In the genomic region with DNA sequence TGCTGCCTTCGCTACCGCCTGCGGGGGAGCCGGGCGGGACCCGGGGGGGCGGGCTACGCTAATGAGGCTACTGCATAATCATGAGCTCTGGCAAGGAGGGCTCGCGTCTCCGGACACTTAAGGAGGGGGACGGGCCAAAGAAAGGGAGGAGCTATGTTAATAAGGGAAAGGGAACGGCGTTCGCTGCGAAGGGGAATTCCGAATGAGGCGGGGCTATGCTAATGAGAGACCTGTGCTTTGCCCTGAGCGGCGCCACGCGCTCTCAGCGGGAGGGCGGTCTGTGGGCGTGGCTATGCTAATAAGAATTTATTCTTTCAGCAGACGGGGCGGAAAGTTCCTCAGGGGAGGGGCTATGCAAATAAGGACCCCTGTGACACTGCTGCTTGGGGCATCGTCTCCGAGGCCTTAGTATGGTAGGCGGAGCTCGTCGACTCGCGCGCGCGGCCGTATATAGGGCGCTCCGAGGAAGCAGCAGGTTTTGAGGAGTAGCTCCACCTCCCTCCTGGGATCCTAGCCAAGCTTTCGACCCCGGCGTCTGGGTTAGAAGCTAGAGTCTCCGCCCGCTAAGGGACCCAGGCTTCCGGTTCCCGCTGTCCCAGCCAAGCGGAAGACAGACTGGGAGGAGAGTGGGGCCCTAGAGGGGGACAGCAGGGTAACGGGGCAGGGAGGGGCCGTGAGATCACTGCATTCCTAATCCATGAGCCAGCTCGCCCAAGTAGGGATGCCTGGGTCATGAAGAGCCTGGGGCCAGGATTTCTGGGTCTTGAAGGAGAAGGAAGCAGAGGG, we compare ENCODE assay signal across 1 cellular context.
A peak's percentile ranks its signal among the peaks of the same experiment; 100 is the strongest.
TF ChIP-seq lines count a peak whose summit lies in the region.

A gene (minus strand): TSS at position 31 of the 786 bp plus-strand sequence. CDS start 45 bp downstream, outside the sequence.

TF ChIP-seq in GM12878, 131 proteins besides CTCF, POLR2A, EP300 and RAD21 (continued from another document and continues in another):
- TF ChIP-seq, protein P1, sequence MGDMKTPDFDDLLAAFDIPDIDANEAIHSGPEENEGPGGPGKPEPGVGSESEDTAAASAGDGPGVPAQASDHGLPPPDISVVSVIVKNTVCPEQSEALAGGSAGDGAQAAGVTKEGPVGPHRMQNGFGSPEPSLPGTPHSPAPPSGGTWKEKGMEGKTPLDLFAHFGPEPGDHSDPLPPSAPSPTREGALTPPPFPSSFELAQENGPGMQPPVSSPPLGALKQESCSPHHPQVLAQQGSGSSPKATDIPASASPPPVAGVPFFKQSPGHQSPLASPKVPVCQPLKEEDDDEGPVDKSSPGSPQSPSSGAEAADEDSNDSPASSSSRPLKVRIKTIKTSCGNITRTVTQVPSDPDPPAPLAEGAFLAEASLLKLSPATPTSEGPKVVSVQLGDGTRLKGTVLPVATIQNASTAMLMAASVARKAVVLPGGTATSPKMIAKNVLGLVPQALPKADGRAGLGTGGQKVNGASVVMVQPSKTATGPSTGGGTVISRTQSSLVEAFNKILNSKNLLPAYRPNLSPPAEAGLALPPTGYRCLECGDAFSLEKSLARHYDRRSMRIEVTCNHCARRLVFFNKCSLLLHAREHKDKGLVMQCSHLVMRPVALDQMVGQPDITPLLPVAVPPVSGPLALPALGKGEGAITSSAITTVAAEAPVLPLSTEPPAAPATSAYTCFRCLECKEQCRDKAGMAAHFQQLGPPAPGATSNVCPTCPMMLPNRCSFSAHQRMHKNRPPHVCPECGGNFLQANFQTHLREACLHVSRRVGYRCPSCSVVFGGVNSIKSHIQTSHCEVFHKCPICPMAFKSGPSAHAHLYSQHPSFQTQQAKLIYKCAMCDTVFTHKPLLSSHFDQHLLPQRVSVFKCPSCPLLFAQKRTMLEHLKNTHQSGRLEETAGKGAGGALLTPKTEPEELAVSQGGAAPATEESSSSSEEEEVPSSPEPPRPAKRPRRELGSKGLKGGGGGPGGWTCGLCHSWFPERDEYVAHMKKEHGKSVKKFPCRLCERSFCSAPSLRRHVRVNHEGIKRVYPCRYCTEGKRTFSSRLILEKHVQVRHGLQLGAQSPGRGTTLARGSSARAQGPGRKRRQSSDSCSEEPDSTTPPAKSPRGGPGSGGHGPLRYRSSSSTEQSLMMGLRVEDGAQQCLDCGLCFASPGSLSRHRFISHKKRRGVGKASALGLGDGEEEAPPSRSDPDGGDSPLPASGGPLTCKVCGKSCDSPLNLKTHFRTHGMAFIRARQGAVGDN (IDR thresholded peaks at IDR 0.05) = no peak
- TF ChIP-seq, protein P2, sequence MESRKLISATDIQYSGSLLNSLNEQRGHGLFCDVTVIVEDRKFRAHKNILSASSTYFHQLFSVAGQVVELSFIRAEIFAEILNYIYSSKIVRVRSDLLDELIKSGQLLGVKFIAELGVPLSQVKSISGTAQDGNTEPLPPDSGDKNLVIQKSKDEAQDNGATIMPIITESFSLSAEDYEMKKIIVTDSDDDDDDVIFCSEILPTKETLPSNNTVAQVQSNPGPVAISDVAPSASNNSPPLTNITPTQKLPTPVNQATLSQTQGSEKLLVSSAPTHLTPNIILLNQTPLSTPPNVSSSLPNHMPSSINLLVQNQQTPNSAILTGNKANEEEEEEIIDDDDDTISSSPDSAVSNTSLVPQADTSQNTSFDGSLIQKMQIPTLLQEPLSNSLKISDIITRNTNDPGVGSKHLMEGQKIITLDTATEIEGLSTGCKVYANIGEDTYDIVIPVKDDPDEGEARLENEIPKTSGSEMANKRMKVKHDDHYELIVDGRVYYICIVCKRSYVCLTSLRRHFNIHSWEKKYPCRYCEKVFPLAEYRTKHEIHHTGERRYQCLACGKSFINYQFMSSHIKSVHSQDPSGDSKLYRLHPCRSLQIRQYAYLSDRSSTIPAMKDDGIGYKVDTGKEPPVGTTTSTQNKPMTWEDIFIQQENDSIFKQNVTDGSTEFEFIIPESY (IDR thresholded peaks at IDR 0.05) = no peak
- no peak for TF ChIP-seq NFYA (IDR thresholded peaks at IDR 0.05; ENCODE audit: borderline replicate concordance, low read depth, low read length)
- TF ChIP-seq, protein P3, sequence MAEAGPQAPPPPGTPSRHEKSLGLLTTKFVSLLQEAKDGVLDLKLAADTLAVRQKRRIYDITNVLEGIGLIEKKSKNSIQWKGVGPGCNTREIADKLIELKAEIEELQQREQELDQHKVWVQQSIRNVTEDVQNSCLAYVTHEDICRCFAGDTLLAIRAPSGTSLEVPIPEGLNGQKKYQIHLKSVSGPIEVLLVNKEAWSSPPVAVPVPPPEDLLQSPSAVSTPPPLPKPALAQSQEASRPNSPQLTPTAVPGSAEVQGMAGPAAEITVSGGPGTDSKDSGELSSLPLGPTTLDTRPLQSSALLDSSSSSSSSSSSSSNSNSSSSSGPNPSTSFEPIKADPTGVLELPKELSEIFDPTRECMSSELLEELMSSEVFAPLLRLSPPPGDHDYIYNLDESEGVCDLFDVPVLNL (IDR thresholded peaks at IDR 0.05; ENCODE audit: low read depth, low read length) = 0 out of 2 replicates have a peak, but pooled peaks have one; percentile 13
- no peak for TF ChIP-seq PAX5 (IDR thresholded peaks at IDR 0.05; ENCODE audit: borderline replicate concordance, low read depth, low read length)
- TF ChIP-seq, protein P4, sequence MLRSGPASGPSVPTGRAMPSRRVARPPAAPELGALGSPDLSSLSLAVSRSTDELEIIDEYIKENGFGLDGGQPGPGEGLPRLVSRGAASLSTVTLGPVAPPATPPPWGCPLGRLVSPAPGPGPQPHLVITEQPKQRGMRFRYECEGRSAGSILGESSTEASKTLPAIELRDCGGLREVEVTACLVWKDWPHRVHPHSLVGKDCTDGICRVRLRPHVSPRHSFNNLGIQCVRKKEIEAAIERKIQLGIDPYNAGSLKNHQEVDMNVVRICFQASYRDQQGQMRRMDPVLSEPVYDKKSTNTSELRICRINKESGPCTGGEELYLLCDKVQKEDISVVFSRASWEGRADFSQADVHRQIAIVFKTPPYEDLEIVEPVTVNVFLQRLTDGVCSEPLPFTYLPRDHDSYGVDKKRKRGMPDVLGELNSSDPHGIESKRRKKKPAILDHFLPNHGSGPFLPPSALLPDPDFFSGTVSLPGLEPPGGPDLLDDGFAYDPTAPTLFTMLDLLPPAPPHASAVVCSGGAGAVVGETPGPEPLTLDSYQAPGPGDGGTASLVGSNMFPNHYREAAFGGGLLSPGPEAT (IDR thresholded peaks at IDR 0.05; ENCODE audit: low read depth) = peak; percentile 83; the same call in 1 of the 2 replicates
- TF ChIP-seq NFXL1 (IDR thresholded peaks at IDR 0.05; ENCODE audit: borderline replicate concordance) = no peak
- no peak for TF ChIP-seq RBBP5 (conservative IDR thresholded peaks at IDR 0.05)
- TF ChIP-seq, protein P5, sequence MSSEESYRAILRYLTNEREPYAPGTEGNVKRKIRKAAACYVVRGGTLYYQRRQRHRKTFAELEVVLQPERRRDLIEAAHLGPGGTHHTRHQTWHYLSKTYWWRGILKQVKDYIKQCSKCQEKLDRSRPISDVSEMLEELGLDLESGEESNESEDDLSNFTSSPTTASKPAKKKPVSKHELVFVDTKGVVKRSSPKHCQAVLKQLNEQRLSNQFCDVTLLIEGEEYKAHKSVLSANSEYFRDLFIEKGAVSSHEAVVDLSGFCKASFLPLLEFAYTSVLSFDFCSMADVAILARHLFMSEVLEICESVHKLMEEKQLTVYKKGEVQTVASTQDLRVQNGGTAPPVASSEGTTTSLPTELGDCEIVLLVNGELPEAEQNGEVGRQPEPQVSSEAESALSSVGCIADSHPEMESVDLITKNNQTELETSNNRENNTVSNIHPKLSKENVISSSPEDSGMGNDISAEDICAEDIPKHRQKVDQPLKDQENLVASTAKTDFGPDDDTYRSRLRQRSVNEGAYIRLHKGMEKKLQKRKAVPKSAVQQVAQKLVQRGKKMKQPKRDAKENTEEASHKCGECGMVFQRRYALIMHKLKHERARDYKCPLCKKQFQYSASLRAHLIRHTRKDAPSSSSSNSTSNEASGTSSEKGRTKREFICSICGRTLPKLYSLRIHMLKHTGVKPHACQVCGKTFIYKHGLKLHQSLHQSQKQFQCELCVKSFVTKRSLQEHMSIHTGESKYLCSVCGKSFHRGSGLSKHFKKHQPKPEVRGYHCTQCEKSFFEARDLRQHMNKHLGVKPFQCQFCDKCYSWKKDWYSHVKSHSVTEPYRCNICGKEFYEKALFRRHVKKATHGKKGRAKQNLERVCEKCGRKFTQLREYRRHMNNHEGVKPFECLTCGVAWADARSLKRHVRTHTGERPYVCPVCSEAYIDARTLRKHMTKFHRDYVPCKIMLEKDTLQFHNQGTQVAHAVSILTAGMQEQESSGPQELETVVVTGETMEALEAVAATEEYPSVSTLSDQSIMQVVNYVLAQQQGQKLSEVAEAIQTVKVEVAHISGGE (CRISPR knock-in tag; IDR thresholded peaks at IDR 0.05) = no peak
- TF ChIP-seq TAF1 (IDR thresholded peaks at IDR 0.05; ENCODE audit: borderline replicate concordance, low read depth, low read length) = peak; percentile 59
- TF ChIP-seq, protein P6, sequence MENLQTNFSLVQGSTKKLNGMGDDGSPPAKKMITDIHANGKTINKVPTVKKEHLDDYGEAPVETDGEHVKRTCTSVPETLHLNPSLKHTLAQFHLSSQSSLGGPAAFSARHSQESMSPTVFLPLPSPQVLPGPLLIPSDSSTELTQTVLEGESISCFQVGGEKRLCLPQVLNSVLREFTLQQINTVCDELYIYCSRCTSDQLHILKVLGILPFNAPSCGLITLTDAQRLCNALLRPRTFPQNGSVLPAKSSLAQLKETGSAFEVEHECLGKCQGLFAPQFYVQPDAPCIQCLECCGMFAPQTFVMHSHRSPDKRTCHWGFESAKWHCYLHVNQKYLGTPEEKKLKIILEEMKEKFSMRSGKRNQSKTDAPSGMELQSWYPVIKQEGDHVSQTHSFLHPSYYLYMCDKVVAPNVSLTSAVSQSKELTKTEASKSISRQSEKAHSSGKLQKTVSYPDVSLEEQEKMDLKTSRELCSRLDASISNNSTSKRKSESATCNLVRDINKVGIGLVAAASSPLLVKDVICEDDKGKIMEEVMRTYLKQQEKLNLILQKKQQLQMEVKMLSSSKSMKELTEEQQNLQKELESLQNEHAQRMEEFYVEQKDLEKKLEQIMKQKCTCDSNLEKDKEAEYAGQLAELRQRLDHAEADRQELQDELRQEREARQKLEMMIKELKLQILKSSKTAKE (IDR thresholded peaks at IDR 0.05; ENCODE audit: low read depth, poor library complexity, severe bottlenecking) = peak; percentile 54
- TF ChIP-seq, protein P7, sequence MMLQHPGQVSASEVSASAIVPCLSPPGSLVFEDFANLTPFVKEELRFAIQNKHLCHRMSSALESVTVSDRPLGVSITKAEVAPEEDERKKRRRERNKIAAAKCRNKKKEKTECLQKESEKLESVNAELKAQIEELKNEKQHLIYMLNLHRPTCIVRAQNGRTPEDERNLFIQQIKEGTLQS (IDR thresholded peaks at IDR 0.05; ENCODE audit: borderline replicate concordance, extremely low read depth, low read depth, low read length) = no peak
- peak; percentile 63 for TF ChIP-seq SP1 (IDR thresholded peaks at IDR 0.05; ENCODE audit: low read depth, low read length)
- peak; percentile 79 for TF ChIP-seq POLR2AphosphoS2 (IDR thresholded peaks at IDR 0.05; ENCODE audit: low read depth, low read length)
- no peak for TF ChIP-seq EZH2 (IDR thresholded peaks at IDR 0.05; ENCODE audit: borderline replicate concordance, control insufficient read depth, low read depth, low read length)
- TF ChIP-seq, protein P8, sequence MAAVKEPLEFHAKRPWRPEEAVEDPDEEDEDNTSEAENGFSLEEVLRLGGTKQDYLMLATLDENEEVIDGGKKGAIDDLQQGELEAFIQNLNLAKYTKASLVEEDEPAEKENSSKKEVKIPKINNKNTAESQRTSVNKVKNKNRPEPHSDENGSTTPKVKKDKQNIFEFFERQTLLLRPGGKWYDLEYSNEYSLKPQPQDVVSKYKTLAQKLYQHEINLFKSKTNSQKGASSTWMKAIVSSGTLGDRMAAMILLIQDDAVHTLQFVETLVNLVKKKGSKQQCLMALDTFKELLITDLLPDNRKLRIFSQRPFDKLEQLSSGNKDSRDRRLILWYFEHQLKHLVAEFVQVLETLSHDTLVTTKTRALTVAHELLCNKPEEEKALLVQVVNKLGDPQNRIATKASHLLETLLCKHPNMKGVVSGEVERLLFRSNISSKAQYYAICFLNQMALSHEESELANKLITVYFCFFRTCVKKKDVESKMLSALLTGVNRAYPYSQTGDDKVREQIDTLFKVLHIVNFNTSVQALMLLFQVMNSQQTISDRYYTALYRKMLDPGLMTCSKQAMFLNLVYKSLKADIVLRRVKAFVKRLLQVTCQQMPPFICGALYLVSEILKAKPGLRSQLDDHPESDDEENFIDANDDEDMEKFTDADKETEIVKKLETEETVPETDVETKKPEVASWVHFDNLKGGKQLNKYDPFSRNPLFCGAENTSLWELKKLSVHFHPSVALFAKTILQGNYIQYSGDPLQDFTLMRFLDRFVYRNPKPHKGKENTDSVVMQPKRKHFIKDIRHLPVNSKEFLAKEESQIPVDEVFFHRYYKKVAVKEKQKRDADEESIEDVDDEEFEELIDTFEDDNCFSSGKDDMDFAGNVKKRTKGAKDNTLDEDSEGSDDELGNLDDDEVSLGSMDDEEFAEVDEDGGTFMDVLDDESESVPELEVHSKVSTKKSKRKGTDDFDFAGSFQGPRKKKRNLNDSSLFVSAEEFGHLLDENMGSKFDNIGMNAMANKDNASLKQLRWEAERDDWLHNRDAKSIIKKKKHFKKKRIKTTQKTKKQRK (IDR thresholded peaks at IDR 0.05; ENCODE audit: low read depth, low read length) = no peak
- TF ChIP-seq, protein P9, sequence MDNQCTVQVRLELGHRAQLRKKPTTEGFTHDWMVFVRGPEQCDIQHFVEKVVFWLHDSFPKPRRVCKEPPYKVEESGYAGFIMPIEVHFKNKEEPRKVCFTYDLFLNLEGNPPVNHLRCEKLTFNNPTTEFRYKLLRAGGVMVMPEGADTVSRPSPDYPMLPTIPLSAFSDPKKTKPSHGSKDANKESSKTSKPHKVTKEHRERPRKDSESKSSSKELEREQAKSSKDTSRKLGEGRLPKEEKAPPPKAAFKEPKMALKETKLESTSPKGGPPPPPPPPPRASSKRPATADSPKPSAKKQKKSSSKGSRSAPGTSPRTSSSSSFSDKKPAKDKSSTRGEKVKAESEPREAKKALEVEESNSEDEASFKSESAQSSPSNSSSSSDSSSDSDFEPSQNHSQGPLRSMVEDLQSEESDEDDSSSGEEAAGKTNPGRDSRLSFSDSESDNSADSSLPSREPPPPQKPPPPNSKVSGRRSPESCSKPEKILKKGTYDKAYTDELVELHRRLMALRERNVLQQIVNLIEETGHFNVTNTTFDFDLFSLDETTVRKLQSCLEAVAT (IDR thresholded peaks at IDR 0.05) = no peak; the same call in 1 of the 2 replicates
